In genomic region chr6:136846046-136846445, GRCh38 we compare ENCODE assay signal across 8 cellular contexts. TPM values are rescaled to one million over a fixed set of nuclear protein-coding genes. Genes with fewer than 3 reads are reported as not detected.
A peak's percentile ranks its signal among the peaks of the same experiment; 100 is the strongest.
DNase-seq lines count a peak whose midpoint lies in the region; ATAC-seq and TF ChIP-seq lines count a peak whose summit lies in the region.

No MANE protein-coding gene starts in this region.

- H3K27ac ChIP-seq in HEK293 (ENCODE audit: extremely low read depth, low read depth, low read length) (no peak overlapping the region), PC-3 (ENCODE audit: low read length) (no peak overlapping the region), lower lobe of right lung (no peak overlapping the region)

- TF ChIP-seq CTCF in HEK293 (tag by site-specific recombination; IDR thresholded peaks at IDR 0.05) (no peak), PC-3 (conservative IDR thresholded peaks at IDR 0.05; ENCODE audit: low read depth, low read length) (peak; percentile 62), lower lobe of right lung (IDR thresholded peaks at IDR 0.05) (peak; percentile 74)

- H3K9ac ChIP-seq in PC-3 (ENCODE audit: low read length) = no peak overlapping the region

- H2AFZ ChIP-seq in PC-3 (ENCODE audit: low read length) = no peak overlapping the region

- H3K79me2 ChIP-seq in PC-3 (ENCODE audit: low read length) = no peaks in the 10 kb centered on the region

- no peak overlapping the region for H3K4me3 ChIP-seq in HEK293 (ENCODE audit: low read depth, low read length)
- no peak overlapping the region for H3K4me3 ChIP-seq in PC-3 (ENCODE audit: low read length)
- no peak overlapping the region for H3K4me3 ChIP-seq in lower lobe of right lung

- H3K4me1 ChIP-seq in HEK293 (ENCODE audit: control insufficient read depth, insufficient read depth, low read length) (no peaks in the 10 kb centered on the region), PC-3 (ENCODE audit: insufficient read depth, low read length) (no peaks in the 10 kb centered on the region), lower lobe of right lung (no peaks in the 10 kb centered on the region)

- no peaks in the 10 kb centered on the region for H4K20me1 ChIP-seq in PC-3 (ENCODE audit: low read length)

- H3K27me3 ChIP-seq in PC-3 (ENCODE audit: low read length) = no peaks in the 10 kb centered on the region
- no peaks in the 10 kb centered on the region for H3K27me3 ChIP-seq in lower lobe of right lung (ENCODE audit: low read depth)

- ATAC-seq in PC-3 (no peak), lower lobe of right lung (peak in 1 of 2 donors; percentile 57), GM21528 (IDR thresholded peaks at IDR 0.05; ENCODE audit: low FRiP score, unreplicated experiment) (no peak), HG03520 (IDR thresholded peaks at IDR 0.05; ENCODE audit: unreplicated experiment) (no peak)

- BruUV-seq in PC-3 (replicated peaks; lab: Mats Ljungman, UMichigan) = no TSS peak

- H3K4me2 ChIP-seq in PC-3 (ENCODE audit: low read length) = no peak overlapping the region

- H3K9me3 ChIP-seq in HEK293 (ENCODE audit: control insufficient read depth, insufficient read depth, low read depth, low read length) (no peaks in the 10 kb centered on the region), PC-3 (ENCODE audit: low read length) (no peaks in the 10 kb centered on the region), lower lobe of right lung (no peaks in the 10 kb centered on the region)

- CTCF ChIA-PET in HEK293 (lab: Yijun Ruan, JAX) = interaction anchor here (0.5 to 3.4 kb wide), 23 partner anchors 9 to 564 kb away, joined by 3 to 33 read pairs (median 4); partner anchors contain the start of genes MAP3K5 and SLC35D3
- CTCF ChIA-PET in PC-3 (lab: Charles Lee) = no interaction called here

- peak; percentile 33 for DNase-seq in NCI-H1092 treated with DMSO at 0.1 percent for 48 hours (lab: John Stamatoyannopoulos, UW)
- no peak for DNase-seq in NCI-H1092 (lab: John Stamatoyannopoulos, UW)
- DNase-seq in PC-3 = peak; percentile 64
- DNase-seq in cerebellum (ENCODE audit: low spot score) = peak; percentile 12
- DNase-seq in lower lobe of right lung = no peak

- peaks cover 0 to 3% of the 10 kb centered on the region in 2 experiments; a peak in 2 of 3 replicates for H3K36me3 ChIP-seq in HEK293 (ENCODE audit: control insufficient read depth in 2 of 2, insufficient read depth in 1 of 2, low read length in 2 of 2)
- H3K36me3 ChIP-seq in PC-3 (ENCODE audit: low read depth, low read length) = no peaks in the 10 kb centered on the region
- no peaks in the 10 kb centered on the region for H3K36me3 ChIP-seq in lower lobe of right lung

- POLR2A ChIA-PET in HEK293 (lab: Yijun Ruan, JAX) (interaction anchor here (0.9 kb wide), 1 partner anchor 76 kb away, joined by 3 read pairs; the partner anchor contains the start of gene SLC35D3), PC-3 (lab: Charles Lee; ENCODE audit: unreplicated experiment) (no interaction called here)

- no peaks in the 10 kb centered on the region for H3K9me2 ChIP-seq in PC-3 (replicated peaks; ENCODE audit: low read length)

- intact Hi-C loops in PC-3 (cut with micrococcal nuclease) = loop anchor here (1.0 to 5.0 kb wide), 3 partner anchors 168 to 356 kb away; no protein-coding TSS in a partner anchor
- intact Hi-C loops in lower lobe of right lung (cut with DNase I) = no loop called here

- no peaks in the 10 kb centered on the region for H3F3A ChIP-seq in PC-3 (ENCODE audit: low read length, unreplicated experiment)

TF ChIP-seq in HEK293, 187 proteins besides CTCF, POLR2A, EP300 and RAD21:
- peak; percentile 75 for TF ChIP-seq ZNF654 (tag by site-specific recombination; IDR thresholded peaks at IDR 0.05; ENCODE audit: low read depth)
- TF ChIP-seq ZNF776 (tag by site-specific recombination; IDR thresholded peaks at IDR 0.05; ENCODE audit: borderline replicate concordance) = no peak

RNA-seq across cellular contexts. Expression of gene PEX7, which starts 23.7 kb away (rescaled TPM):
- total RNA-seq in PC-3 (2014; rRNA removed) (6.6 and 9.9 TPM in 2 replicates), cerebellum (7.0 TPM), lower lobe of right lung (5.6 TPM)

RNA-seq across cellular contexts. Expression of gene MAP3K5, which starts 53.8 kb away (rescaled TPM):
- 4.3 and 5.0 TPM in 2 replicates for total RNA-seq in PC-3 (2014; rRNA removed)
- 12.5 TPM for total RNA-seq in cerebellum
- total RNA-seq in lower lobe of right lung = 32.0 TPM

Comparison
In these comparisons a context has a peak if more than half of its experiments do, and no peak if none do; other contexts are left out.
1. DNase-seq: peak in NCI-H1092 treated with DMSO at 0.1 percent for 48 hours (single experiment), PC-3 (single experiment) and cerebellum (single experiment); none in NCI-H1092 (single experiment) and lower lobe of right lung (single experiment).